ENCODE assay signal across 9 cellular contexts in the genomic region with DNA sequence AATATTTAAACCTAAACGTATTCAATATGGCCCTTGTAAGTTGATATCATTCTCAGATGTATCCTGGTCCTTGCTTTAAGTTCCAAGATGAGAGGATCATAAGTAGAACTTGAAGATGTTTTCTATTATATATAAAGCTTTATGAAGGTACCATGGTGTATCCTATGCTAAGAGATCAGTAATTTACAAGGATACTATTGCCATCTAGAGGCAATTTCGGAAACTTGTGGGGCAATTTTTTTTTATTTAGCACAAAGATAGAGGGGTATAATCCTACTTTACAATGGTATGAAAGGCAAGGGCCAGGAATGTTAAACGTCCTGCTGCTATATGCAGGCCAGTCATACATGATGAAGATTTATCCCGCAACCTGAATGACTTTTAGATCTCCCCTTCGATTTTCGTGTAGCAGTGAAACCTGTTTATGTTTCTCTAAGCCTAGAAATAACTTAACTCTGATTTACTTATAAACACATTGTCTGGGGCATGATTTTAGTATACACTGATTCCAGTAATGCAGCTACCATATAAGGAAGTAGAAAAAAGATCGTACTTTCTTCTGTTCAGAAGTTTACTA. TPM values are rescaled to one million over a fixed set of nuclear protein-coding genes. Genes with fewer than 3 reads are reported as not detected.
DNase-seq lines count a peak whose midpoint lies in the region; ATAC-seq and TF ChIP-seq lines count a peak whose summit lies in the region.
"Had no signal": no experiment of that assay in that cellular context is flagged by ENCODE, and none has a peak within 500 bp of the region (broad histone marks: within the 10 kb centered on the region; RNA-seq: fewer than 3 reads in every experiment).

No MANE protein-coding gene starts in this region.

- H3K9me3 ChIP-seq in adrenal gland (replicated peaks in 1 of 3) (no peaks in the 10 kb centered on the region), iPS DF 6.9 (ENCODE audit: control insufficient read depth, insufficient read depth, low read length) (no peaks in the 10 kb centered on the region), tibial artery (no peaks in the 10 kb centered on the region)

- no peaks in the 10 kb centered on the region for H3K4me1 ChIP-seq in adrenal gland (replicated peaks in 1 of 2)
- H3K4me1 ChIP-seq in iPS DF 6.9 (ENCODE audit: control insufficient read depth, insufficient read depth, low read length) = no peaks in the 10 kb centered on the region
- H3K4me1 ChIP-seq in tibial artery = no peaks in the 10 kb centered on the region

- TF ChIP-seq CTCF in adrenal gland (IDR thresholded peaks at IDR 0.05) = peak; percentile 39 to 74 (median 66)
- peak; percentile 62 to 68 for TF ChIP-seq CTCF in tibial artery (IDR thresholded peaks at IDR 0.05)

- 6 to 15% (median 12%) methylated on average over 7 of the region's 7 CpGs for WGBS in adrenal gland, 4 donors
- WGBS in iPS DF 6.9 (ENCODE audit: insufficient coverage, insufficient read length) = no CpG with 5 or more reads among the region's 7 CpGs

- intact Hi-C loops in adrenal gland (cut with DNase I) (loop anchor here (2.0 to 5.0 kb wide), 2 partner anchors 125 to 128 kb away; no protein-coding TSS in a partner anchor), tibial artery (cut with DNase I; ENCODE audit: low total_unique reads) (loop anchor here (5.0 kb wide), 1 partner anchor 125 kb away; no protein-coding TSS in a partner anchor)

- H3K36me3 ChIP-seq in adrenal gland (replicated peaks in 1 of 2) = no peaks in the 10 kb centered on the region
- no peaks in the 10 kb centered on the region for H3K36me3 ChIP-seq in iPS DF 6.9 (ENCODE audit: control insufficient read depth, insufficient read depth, low read length)
- no peaks in the 10 kb centered on the region for H3K36me3 ChIP-seq in tibial artery

- H3K27ac Mint-ChIP-seq in activated T-cell treated with anti-CD3 and anti-CD28 coated beads, Interleukin-2, amount 50 U/mL, for 72 hours = no peak overlapping the region

- no peaks in the 10 kb centered on the region for H3K9me3 Mint-ChIP-seq in activated T-cell treated with anti-CD3 and anti-CD28 coated beads, Interleukin-2, amount 50 U/mL, for 72 hours

- H3K27ac ChIP-seq in adrenal gland = no peak overlapping the region
- no peak overlapping the region for H3K27ac ChIP-seq in iPS DF 6.9 (ENCODE audit: low read length)
- no peak overlapping the region for H3K27ac ChIP-seq in tibial artery

- no peak for TF ChIP-seq POLR2A in adrenal gland (IDR thresholded peaks at IDR 0.05)

- peaks cover 9% of the 10 kb centered on the region for H3K27me3 Mint-ChIP-seq in activated T-cell treated with anti-CD3 and anti-CD28 coated beads, Interleukin-2, amount 50 U/mL, for 72 hours (ENCODE audit: low read depth)

- H3K36me3 Mint-ChIP-seq in activated T-cell treated with anti-CD3 and anti-CD28 coated beads, Interleukin-2, amount 50 U/mL, for 72 hours (ENCODE audit: insufficient read depth in 2 of 2) = no peaks in the 10 kb centered on the region

- DNase-seq in activated T-cell treated with anti-CD3 and anti-CD28 coated beads, Interleukin-2, amount 50 U/mL, for 72 hours = peak in 1 of 2 donors; percentile 2
- no peak for DNase-seq in activated T-cell treated with anti-CD3 and anti-CD28 coated beads for 4 hours
- peak; percentile 58 for DNase-seq in NCI-H1105 treated with DMSO at 0.1 percent for 48 hours (lab: John Stamatoyannopoulos, UW)
- DNase-seq in adrenal gland = no peak
- peak; percentile 9 for DNase-seq in iPS DF 6.9 (ENCODE audit: low read depth, low spot score)
- no peak for DNase-seq in tibial artery
- DNase-seq in stimulated activated naive CD4-positive, alpha-beta T cell (lab: John Stamatoyannopoulos, UW) = no peak

- peak; percentile 36 to 41 for ATAC-seq in activated T-cell treated with anti-CD3 and anti-CD28 coated beads, Interleukin-2, amount 50 U/mL, for 72 hours (replicated peaks in 1 of 2)
- ATAC-seq in HG02678 (IDR thresholded peaks at IDR 0.05; ENCODE audit: unreplicated experiment) = peak; percentile 90

- H3K27me3 ChIP-seq in adrenal gland (peaks cover 3% of the 10 kb centered on the region), iPS DF 6.9 (ENCODE audit: control insufficient read depth, insufficient read depth, low read length) (no peaks in the 10 kb centered on the region), tibial artery (no peaks in the 10 kb centered on the region)

- H3K4me3 ChIP-seq in adrenal gland (no peak overlapping the region), iPS DF 6.9 (ENCODE audit: low read length) (no peak overlapping the region), tibial artery (no peak overlapping the region)

- H3K4me3 Mint-ChIP-seq in activated T-cell treated with anti-CD3 and anti-CD28 coated beads, Interleukin-2, amount 50 U/mL, for 72 hours = no peak overlapping the region

- H3K4me1 Mint-ChIP-seq in activated T-cell treated with anti-CD3 and anti-CD28 coated beads, Interleukin-2, amount 50 U/mL, for 72 hours (ENCODE audit: low read depth) = no peaks in the 10 kb centered on the region

RNA-seq across cellular contexts. Expression of a gene that starts 2.5 kb away (rescaled TPM):
- total RNA-seq in activated T-cell treated with anti-CD3 and anti-CD28 coated beads, Interleukin-2, amount 50 U/mL, for 72 hours = not detected
- not detected for total RNA-seq in adrenal gland
- polyA plus RNA-seq in adrenal gland = not detected
- polyA plus RNA-seq: esophagus had no signal

RNA-seq across cellular contexts. Expression of a gene that starts 49.4 kb away (rescaled TPM):
- total RNA-seq in activated T-cell treated with anti-CD3 and anti-CD28 coated beads, Interleukin-2, amount 50 U/mL, for 72 hours = 1 to 10 TPM; 2.2 to 2.5 TPM
- 10 to 100 TPM; 14.7 to 73.5 (median 22.8) TPM for total RNA-seq in adrenal gland
- polyA plus RNA-seq in adrenal gland = 10 to 100 TPM in 1 of 3 donors, 1 to 10 TPM in 2; 3.5 to 56.5 (median 3.8) TPM

Comparison
In these comparisons a context has a peak if more than half of its experiments do, and no peak if none do; other contexts are left out.
1. DNase-seq: peak in NCI-H1105 treated with DMSO at 0.1 percent for 48 hours (single experiment) and iPS DF 6.9 (single experiment); none in activated T-cell treated with anti-CD3 and anti-CD28 coated beads for 4 hours (single experiment), adrenal gland (0 of 7), tibial artery (0 of 2) and stimulated activated naive CD4-positive, alpha-beta T cell (0 of 6).
2. RNA of a gene that starts 49.4 kb away (total RNA-seq): 14.7 to 73.5 TPM in adrenal gland; 2.2 to 2.5 TPM in activated T-cell treated with anti-CD3 and anti-CD28 coated beads, Interleukin-2, amount 50 U/mL, for 72 hours; every median in the first group is over 4 times any median in the second.